1 cellular context compared by ENCODE assay signal in genomic region chr16:80693553-80693952, GRCh38.
TF ChIP-seq lines count a peak whose summit lies in the region.

No MANE protein-coding gene starts in this region.

TF ChIP-seq in HepG2, 621 proteins besides CTCF, POLR2A, EP300 and RAD21 (continued from another document):
- TF ChIP-seq NCOA1 (CRISPR knock-in tag; IDR thresholded peaks at IDR 0.05) (no peak), SKI (IDR thresholded peaks at IDR 0.05; ENCODE audit: partially characterized antibody) (no peak), ZNF615 (CRISPR knock-in tag; IDR thresholded peaks at IDR 0.05; ENCODE audit: borderline replicate concordance) (no peak), ZNF296 (CRISPR knock-in tag; conservative IDR thresholded peaks at IDR 0.05) (no peak), ZNF274 (CRISPR knock-in tag; IDR thresholded peaks at IDR 0.05) (no peak), MTF2 (CRISPR knock-in tag; IDR thresholded peaks at IDR 0.05; ENCODE audit: borderline replicate concordance) (no peak), POLR2G (IDR thresholded peaks at IDR 0.05; ENCODE audit: low read depth, low read length) (no peak), ATF5 (CRISPR knock-in tag; IDR thresholded peaks at IDR 0.05; ENCODE audit: low read depth) (no peak)
